ENCODE assay signal across 8 cellular contexts in genomic region chr13:114110091-114110829, GRCh38. TPM values are rescaled to one million over a fixed set of nuclear protein-coding genes. Genes with fewer than 3 reads are reported as not detected.
DNase-seq lines count a peak whose midpoint lies in the region; ATAC-seq, FAIRE-seq and TF ChIP-seq lines count a peak whose summit lies in the region.

No MANE protein-coding gene starts in this region.

- peak; percentile 29 for TF ChIP-seq CTCF in osteocyte (IDR thresholded peaks at IDR 0.05)

- ATAC-seq in HG03571 (IDR thresholded peaks at IDR 0.05; ENCODE audit: unreplicated experiment) (peak; percentile 60), GM18520 (IDR thresholded peaks at IDR 0.05; ENCODE audit: unreplicated experiment) (no peak)

- no peak for FAIRE-seq in GM12892 (lab: Jason Lieb, UNC)

- TF ChIP-seq POLR2A in GM12892 (IDR thresholded peaks at IDR 0.05; ENCODE audit: low read depth, low read length), result no peak

- peaks cover 3% of the 10 kb centered on the region for H3K36me3 Mint-ChIP-seq in osteocyte (ENCODE audit: unreplicated experiment)

- H3K27ac Mint-ChIP-seq in osteocyte (ENCODE audit: unreplicated experiment), result peak overlapping the region; percentile 93

- H3K27me3 Mint-ChIP-seq in osteocyte (ENCODE audit: unreplicated experiment), result no peaks in the 10 kb centered on the region

- DNase-seq in GM12892 (ENCODE audit: insufficient read length) (peak; percentile 71), ecto neural progenitor cell (ENCODE audit: low spot score) (peak; percentile 53), osteocyte (ENCODE audit: extremely low spot score, unreplicated experiment) (no peak), foreskin melanocyte (no peak), H4 (ENCODE audit: low spot score) (no peak)
- DNase-seq in activated CD4-positive, CD25-positive, alpha-beta regulatory T cell treated with anti-CD3 and anti-CD28 coated beads, Interleukin-2, amount 50 U/mL, for 72 hours, result peak; percentile 55

- peaks cover 83% of the 10 kb centered on the region for H3K4me1 Mint-ChIP-seq in osteocyte (ENCODE audit: unreplicated experiment)

- H3K4me3 Mint-ChIP-seq in osteocyte (ENCODE audit: unreplicated experiment), result peak overlapping the region; percentile 26

- H3K9me3 Mint-ChIP-seq in osteocyte (ENCODE audit: unreplicated experiment), result no peaks in the 10 kb centered on the region

RNA-seq across cellular contexts. Expression of gene RASA3, which starts 22.2 kb away (rescaled TPM):
- polyA plus RNA-seq in GM12892 (2012; ENCODE audit: missing spikeins), result 15.6 TPM
- 44.8 and 45.5 TPM in 2 replicates for total RNA-seq in osteocyte
- 6.3 and 7.1 TPM in 2 replicates for total RNA-seq in H4 (2014; rRNA removed; shearing (Covaris generic))

Comparison
In these comparisons a context has a peak if more than half of its experiments do, and no peak if none do; other contexts are left out.
1. DNase-seq: peak in GM12892 (single experiment), activated CD4-positive, CD25-positive, alpha-beta regulatory T cell treated with anti-CD3 and anti-CD28 coated beads, Interleukin-2, amount 50 U/mL, for 72 hours (single experiment) and ecto neural progenitor cell (single experiment); none in osteocyte (single experiment), foreskin melanocyte (single experiment) and H4 (single experiment).